ENCODE assay signal across 1 cellular context in the genomic region with DNA sequence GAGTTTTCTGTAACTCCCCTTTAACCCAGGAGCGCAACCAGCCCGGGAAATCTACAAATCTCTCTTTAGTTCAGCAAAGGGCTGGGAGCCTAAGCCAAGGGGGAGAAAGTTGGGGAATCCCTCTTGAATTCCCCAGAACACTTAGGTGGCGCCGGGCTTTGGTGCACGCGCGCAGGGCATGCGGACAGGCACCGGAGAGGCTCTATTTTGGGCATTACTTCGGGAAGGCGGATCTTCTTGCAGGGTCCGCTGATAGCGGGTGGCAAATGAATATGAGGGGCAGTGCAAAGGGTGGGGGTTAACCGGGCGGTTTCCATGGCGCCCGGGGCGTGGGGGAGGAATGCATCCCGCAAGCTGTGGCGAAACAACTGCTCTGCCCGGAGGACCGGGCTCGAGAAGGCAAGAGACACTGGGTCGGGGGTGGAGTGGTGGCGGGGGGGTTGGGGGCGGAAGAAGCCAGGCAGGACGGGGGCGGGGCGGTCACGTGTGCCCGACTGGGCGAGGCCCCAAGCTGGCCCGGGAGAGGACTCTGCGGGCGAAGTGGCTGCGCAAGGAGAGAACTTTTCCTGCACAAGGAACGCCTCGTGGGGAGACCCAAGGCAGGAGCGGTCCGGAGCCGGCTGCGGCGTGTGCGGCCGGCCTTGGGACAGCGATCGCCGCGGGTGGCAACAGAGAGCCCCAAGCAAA.
TF ChIP-seq lines count a peak whose summit lies in the region.

A gene with protein sequence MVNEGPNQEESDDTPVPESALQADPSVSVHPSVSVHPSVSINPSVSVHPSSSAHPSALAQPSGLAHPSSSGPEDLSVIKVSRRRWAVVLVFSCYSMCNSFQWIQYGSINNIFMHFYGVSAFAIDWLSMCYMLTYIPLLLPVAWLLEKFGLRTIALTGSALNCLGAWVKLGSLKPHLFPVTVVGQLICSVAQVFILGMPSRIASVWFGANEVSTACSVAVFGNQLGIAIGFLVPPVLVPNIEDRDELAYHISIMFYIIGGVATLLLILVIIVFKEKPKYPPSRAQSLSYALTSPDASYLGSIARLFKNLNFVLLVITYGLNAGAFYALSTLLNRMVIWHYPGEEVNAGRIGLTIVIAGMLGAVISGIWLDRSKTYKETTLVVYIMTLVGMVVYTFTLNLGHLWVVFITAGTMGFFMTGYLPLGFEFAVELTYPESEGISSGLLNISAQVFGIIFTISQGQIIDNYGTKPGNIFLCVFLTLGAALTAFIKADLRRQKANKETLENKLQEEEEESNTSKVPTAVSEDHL (plus strand): TSS at position 522 of the 687 bp plus-strand sequence. CDS start 353 bp downstream, outside the sequence.

TF ChIP-seq in SK-N-SH, 30 proteins besides CTCF, POLR2A, EP300 and RAD21 (continued from another document):
- TF ChIP-seq, protein P1, sequence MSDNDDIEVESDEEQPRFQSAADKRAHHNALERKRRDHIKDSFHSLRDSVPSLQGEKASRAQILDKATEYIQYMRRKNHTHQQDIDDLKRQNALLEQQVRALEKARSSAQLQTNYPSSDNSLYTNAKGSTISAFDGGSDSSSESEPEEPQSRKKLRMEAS (IDR thresholded peaks at IDR 0.05; ENCODE audit: low read depth), result peak; percentile 38; the same call in 1 of the 2 replicates
- TF ChIP-seq, protein P2, sequence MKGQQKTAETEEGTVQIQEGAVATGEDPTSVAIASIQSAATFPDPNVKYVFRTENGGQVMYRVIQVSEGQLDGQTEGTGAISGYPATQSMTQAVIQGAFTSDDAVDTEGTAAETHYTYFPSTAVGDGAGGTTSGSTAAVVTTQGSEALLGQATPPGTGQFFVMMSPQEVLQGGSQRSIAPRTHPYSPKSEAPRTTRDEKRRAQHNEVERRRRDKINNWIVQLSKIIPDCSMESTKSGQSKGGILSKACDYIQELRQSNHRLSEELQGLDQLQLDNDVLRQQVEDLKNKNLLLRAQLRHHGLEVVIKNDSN (IDR thresholded peaks at IDR 0.05; ENCODE audit: borderline replicate concordance, low read depth), result peak; percentile 85
TF ChIP-seq in SK-N-SH: peak in this region for 5.
